ENCODE assay signal across 13 cellular contexts in the genomic region with DNA sequence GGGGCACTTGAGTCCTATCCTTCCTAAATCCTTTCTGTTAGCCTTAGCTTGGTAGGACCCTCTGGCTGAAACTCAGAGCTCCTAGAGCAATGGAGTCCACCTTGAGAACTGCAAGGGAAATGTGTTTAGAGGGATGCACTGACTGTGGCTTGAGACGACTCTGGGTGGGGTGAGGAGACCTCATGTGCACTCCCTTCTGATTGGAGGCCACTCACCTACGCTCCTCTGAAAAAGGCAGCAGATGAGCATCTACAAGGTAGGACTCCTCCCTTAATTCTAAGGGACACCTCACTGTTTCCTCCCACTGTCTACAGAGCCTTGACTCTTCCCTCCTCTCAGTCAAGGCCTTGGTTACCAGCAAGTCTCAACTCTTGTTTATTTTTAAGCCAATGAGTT. TPM values are rescaled to one million over a fixed set of nuclear protein-coding genes. Genes with fewer than 3 reads are reported as not detected.
A peak's percentile ranks its signal among the peaks of the same experiment; 100 is the strongest.
DNase-seq lines count a peak whose midpoint lies in the region; ATAC-seq and TF ChIP-seq lines count a peak whose summit lies in the region.
"Had no signal": no experiment of that assay in that cellular context is flagged by ENCODE, and none has a peak within 500 bp of the region (broad histone marks: within the 10 kb centered on the region; RNA-seq: fewer than 3 reads in every experiment).

No MANE protein-coding gene starts in this region.

- CTCF ChIA-PET in mammary epithelial cell (lab: Charles Lee; ENCODE audit: low non-redundant PET) = no interaction called here

- no peaks in the 10 kb centered on the region for H3K27me3 ChIP-seq in ACC112 (ENCODE audit: insufficient read depth, low read length)
- no peaks in the 10 kb centered on the region for H3K27me3 ChIP-seq in HUES64 (ENCODE audit: insufficient read depth, low read length)
- no peaks in the 10 kb centered on the region for H3K27me3 ChIP-seq in mammary epithelial cell (ENCODE audit: insufficient read depth, low read length)
- no peaks in the 10 kb centered on the region for H3K27me3 ChIP-seq in body of pancreas
- H3K27me3 ChIP-seq: right lobe of liver had no signal

- no peaks in the 10 kb centered on the region for H3K27me3 Mint-ChIP-seq in naive thymus-derived CD8-positive, alpha-beta T cell

- peak overlapping the region; percentile 73 to 94 (median 91) for H3K4me3 Mint-ChIP-seq in naive thymus-derived CD8-positive, alpha-beta T cell

- dilution Hi-C loops in mammary epithelial cell (cut with HindIII; ENCODE audit: low sequenced_read_pairs) = no loop called here

- no peak for TF ChIP-seq CTCF in mammary epithelial cell (conservative IDR thresholded peaks at IDR 0.05 in 1 of 2, IDR thresholded peaks at IDR 0.05 in 1 of 2; ENCODE audit: extremely low read depth in 1 of 2, insufficient read depth in 1 of 2, low read depth in 1 of 2, low read length in 2 of 2)
- no peak for TF ChIP-seq CTCF in body of pancreas (IDR thresholded peaks at IDR 0.05)

- no peak overlapping the region for H2AFZ ChIP-seq in ACC112 (ENCODE audit: low read length, unreplicated experiment)
- H2AFZ ChIP-seq in mammary epithelial cell (ENCODE audit: low read depth, low read length) = no peak overlapping the region

- H3K36me3 Mint-ChIP-seq in naive thymus-derived CD8-positive, alpha-beta T cell = no peaks in the 10 kb centered on the region

- no peak for TF ChIP-seq POLR2A in body of pancreas (IDR thresholded peaks at IDR 0.05)

- no peaks in the 10 kb centered on the region for H3K9me3 Mint-ChIP-seq in naive thymus-derived CD8-positive, alpha-beta T cell

- H3K27ac ChIP-seq in ACC112 (ENCODE audit: low read depth, low read length) (no peak overlapping the region), HUES64 (ENCODE audit: low read depth, low read length) (peak overlapping the region; percentile 53; the same call in 1 of the 2 replicates), mammary epithelial cell (ENCODE audit: insufficient read depth, low read depth, low read length) (no peak overlapping the region), body of pancreas (no peak overlapping the region)
- H3K27ac ChIP-seq: right lobe of liver had no signal

- H3K4me1 ChIP-seq in ACC112 (ENCODE audit: control insufficient read depth, insufficient read depth, low read length, unreplicated experiment) (peaks cover 56% of the 10 kb centered on the region), HUES64 (ENCODE audit: insufficient read depth, low read length) (peaks cover 46% of the 10 kb centered on the region), mammary epithelial cell (ENCODE audit: insufficient read depth, low read length) (peaks cover 39% of the 10 kb centered on the region), body of pancreas (peaks cover 58% of the 10 kb centered on the region)

- peaks cover 52% of the 10 kb centered on the region for H3K79me2 ChIP-seq in ACC112 (ENCODE audit: control insufficient read depth, insufficient read depth, low read length, unreplicated experiment)
- peaks cover 18% of the 10 kb centered on the region for H3K79me2 ChIP-seq in mammary epithelial cell (ENCODE audit: insufficient read depth, low read length)

- H3K36me3 ChIP-seq in ACC112 (ENCODE audit: insufficient read depth, low read length) (no peaks in the 10 kb centered on the region), HUES64 (ENCODE audit: insufficient read depth, low read length) (0 out of 2 replicates have a peak, but pooled peaks cover under 1% of the 10 kb centered on the region), mammary epithelial cell (ENCODE audit: insufficient read depth, low read length) (no peaks in the 10 kb centered on the region), body of pancreas (replicated peaks in 1 of 2; ENCODE audit: insufficient read depth in 1 of 2, low read depth in 2 of 2) (no peaks in the 10 kb centered on the region)
- H3K36me3 ChIP-seq: right lobe of liver had no signal

- H3K9ac ChIP-seq in HUES64 (ENCODE audit: low read depth, low read length) (no peak overlapping the region), mammary epithelial cell (ENCODE audit: insufficient read depth, low read length) (no peak overlapping the region)

- ATAC-seq in naive thymus-derived CD8-positive, alpha-beta T cell = no peak
- ATAC-seq in GM18511 (IDR thresholded peaks at IDR 0.05; ENCODE audit: unreplicated experiment) (no peak), body of pancreas (no peak)
- ATAC-seq: right lobe of liver had no signal

- H3K4me3 ChIP-seq in ACC112 (ENCODE audit: low read depth, low read length) (peak overlapping the region; percentile 80), HUES64 (ENCODE audit: low read length) (peak overlapping the region; percentile 70), mammary epithelial cell (replicated peaks in 1 of 3; ENCODE audit: insufficient read depth in 1 of 3, low read depth in 2 of 3, low read length in 3 of 3) (no peak overlapping the region), body of pancreas (no peak overlapping the region)

- in situ Hi-C loops in mammary epithelial cell (cut with MboI; ENCODE audit: low sequenced_read_pairs in 2 of 2) = no loop called here
- in situ Hi-C loops in ACHN (cut with HindIII; ENCODE audit: low pct_ligation_motif_present, low pct_unique_long_range_greater_than_20kb, low sequenced_read_pairs) = no loop called here

- BruUV-seq in mammary epithelial cell (replicated peaks; lab: Mats Ljungman, UMichigan) = no TSS peak

- intact Hi-C loops in mammary epithelial cell (cut with micrococcal nuclease) = no loop called here
- intact Hi-C loops in body of pancreas (cut with DNase I) = no loop called here

- H3K4me1 Mint-ChIP-seq in naive thymus-derived CD8-positive, alpha-beta T cell = peaks cover 31 to 66% (median 56%) of the 10 kb centered on the region in 4 donors

- peak overlapping the region; percentile 50 to 97 (median 82) for H3K27ac Mint-ChIP-seq in naive thymus-derived CD8-positive, alpha-beta T cell

- no peaks in the 10 kb centered on the region for H3K9me3 ChIP-seq in HUES64 (ENCODE audit: insufficient read depth, low read depth, low read length)
- no peaks in the 10 kb centered on the region for H3K9me3 ChIP-seq in mammary epithelial cell (replicated peaks; ENCODE audit: insufficient read depth, low read length)
- H3K9me3 ChIP-seq in body of pancreas = no peaks in the 10 kb centered on the region
- H3K9me3 ChIP-seq: right lobe of liver had no signal

- no peaks in the 10 kb centered on the region for H4K20me1 ChIP-seq in mammary epithelial cell (ENCODE audit: insufficient read depth, low read length)

- whole genome bisulfite sequencing in HUES64 = 64% methylated on average over 2 of the region's 2 CpGs
- WGBS in mammary epithelial cell (ENCODE audit: low coverage, missing lambda C conversion rate) = no CpG with 5 or more reads among the region's 2 CpGs
- 73 to 89% methylated on average over 2 of the region's 2 CpGs for WGBS in body of pancreas, 2 donors

- POLR2A ChIA-PET in naive thymus-derived CD8-positive, alpha-beta T cell (lab: Charles Lee) = interaction anchor here (0.6 to 1.4 kb wide), 5 partner anchors 10 to 382 kb away, joined by 3 to 6 read pairs (median 3); a partner anchor contains a TSS

- DNase-seq in mammary epithelial cell (no peak), NCI-H146 treated with DMSO at 0.1 percent for 48 hours (lab: John Stamatoyannopoulos, UW; ENCODE audit: unreplicated experiment) (no peak), body of pancreas (no peak), ACHN (no peak)
- DNase-seq in naive thymus-derived CD8-positive, alpha-beta T cell = no peak
- DNase-seq: NCI-H446, trophoblast cell had no signal

- peak overlapping the region; percentile 83 for H3K4me2 ChIP-seq in mammary epithelial cell (ENCODE audit: insufficient read depth, low read depth, low read length)

RNA-seq across cellular contexts. Expression of a gene that starts 1.0 kb away (rescaled TPM):
- polyA plus RNA-seq in HUES64 (2013, experiment 1 of 2) = 13.1 TPM
- 11.2 TPM for polyA plus RNA-seq in HUES64 (2013, experiment 2 of 2)
- 10 to 100 TPM; 10.3 to 19.0 TPM for total RNA-seq in mammary epithelial cell
- 12.3 TPM for polyA plus RNA-seq in mammary epithelial cell
- 42.1 TPM for polyA minus RNA-seq in mammary epithelial cell
- total RNA-seq in naive thymus-derived CD8-positive, alpha-beta T cell = 10 to 100 TPM; 17.2 to 23.8 TPM
- 1 to 10 TPM; 2.4 to 3.9 (median 3.4) TPM for polyA plus RNA-seq in naive thymus-derived CD8-positive, alpha-beta T cell
- total RNA-seq in body of pancreas = 10 to 100 TPM; 10.9 to 34.6 TPM

RNA-seq across cellular contexts. Expression of a gene that starts 2.9 kb away (rescaled TPM):
- 58.7 TPM for polyA plus RNA-seq in HUES64 (2013, experiment 1 of 2)
- 51.9 TPM for polyA plus RNA-seq in HUES64 (2013, experiment 2 of 2)
- 10 to 100 TPM; 21.2 to 32.2 TPM for total RNA-seq in mammary epithelial cell
- 36.3 TPM for polyA plus RNA-seq in mammary epithelial cell
- 16.7 TPM for polyA minus RNA-seq in mammary epithelial cell
- 10 to 100 TPM; 45.2 to 46.1 TPM for total RNA-seq in naive thymus-derived CD8-positive, alpha-beta T cell
- 10 to 100 TPM; 27.0 to 32.1 (median 27.9) TPM for polyA plus RNA-seq in naive thymus-derived CD8-positive, alpha-beta T cell
- 10 to 100 TPM; 36.6 to 66.9 TPM for total RNA-seq in body of pancreas

RNA-seq across cellular contexts. Expression of a gene that starts 9.1 kb away (rescaled TPM):
- 0.45 TPM for polyA plus RNA-seq in HUES64 (2013, experiment 1 of 2)
- not detected for polyA plus RNA-seq in HUES64 (2013, experiment 2 of 2)
- total RNA-seq in mammary epithelial cell (not detected), body of pancreas (not detected)
- not detected for polyA plus RNA-seq in mammary epithelial cell
- polyA minus RNA-seq in mammary epithelial cell = not detected
- not detected for total RNA-seq in naive thymus-derived CD8-positive, alpha-beta T cell
- not detected for polyA plus RNA-seq in naive thymus-derived CD8-positive, alpha-beta T cell
- total RNA-seq: activated CD8-positive, alpha-beta memory T cell treated with anti-CD3 and anti-CD28 coated beads for 36 hours; frontal cortex; right lobe of liver had no signal

RNA-seq across cellular contexts. Expression of a gene that starts 46.3 kb away (rescaled TPM):
- 672 TPM for polyA plus RNA-seq in HUES64 (2013, experiment 1 of 2)
- polyA plus RNA-seq in HUES64 (2013, experiment 2 of 2) = 709 TPM
- total RNA-seq in mammary epithelial cell = 100 to 1,000 TPM; 187 to 654 TPM
- 202 TPM for polyA plus RNA-seq in mammary epithelial cell
- 842 TPM for polyA minus RNA-seq in mammary epithelial cell
- 100 to 1,000 TPM; 858 to 917 TPM for total RNA-seq in naive thymus-derived CD8-positive, alpha-beta T cell
- 100 to 1,000 TPM; 143 to 157 (median 152) TPM for polyA plus RNA-seq in naive thymus-derived CD8-positive, alpha-beta T cell
- 100 to 1,000 TPM; 226 to 308 TPM for total RNA-seq in body of pancreas

RNA-seq across cellular contexts. Expression of a gene that starts 56.7 kb away (rescaled TPM):
- polyA plus RNA-seq in HUES64 (2013, experiment 1 of 2) = 106 TPM
- 122 TPM for polyA plus RNA-seq in HUES64 (2013, experiment 2 of 2)
- total RNA-seq in mammary epithelial cell (100 to 1,000 TPM in 1 of 2 donors, 10 to 100 TPM in 1; 43.5 to 158 TPM), body of pancreas (10 to 100 TPM; 18.5 to 43.8 TPM)
- polyA plus RNA-seq in mammary epithelial cell = 91.8 TPM
- 102 TPM for polyA minus RNA-seq in mammary epithelial cell
- total RNA-seq in naive thymus-derived CD8-positive, alpha-beta T cell = 100 to 1,000 TPM; 215 to 217 TPM
- polyA plus RNA-seq in naive thymus-derived CD8-positive, alpha-beta T cell = 100 to 1,000 TPM; 513 to 535 (median 534) TPM

Comparison
In these comparisons a context has a peak if more than half of its experiments do, and no peak if none do; other contexts are left out.
1. H3K4me3 ChIP-seq: peak in ACC112 (single experiment) and HUES64 (single experiment); none in mammary epithelial cell (0 of 3) and body of pancreas (0 of 2).